ENCODE assay signal across 9 cellular contexts in genomic region chr4:1856071-1856919, GRCh38. TPM values are rescaled to one million over a fixed set of nuclear protein-coding genes. Genes with fewer than 3 reads are reported as not detected.
DNase-seq lines count a peak whose midpoint lies in the region; ATAC-seq, FAIRE-seq and TF ChIP-seq lines count a peak whose summit lies in the region.
"Had no signal": no experiment of that assay in that cellular context is flagged by ENCODE, and none has a peak within 500 bp of the region (broad histone marks: within the 10 kb centered on the region; RNA-seq: fewer than 3 reads in every experiment).

LETM1 (minus strand) TSS chr4:1856156; CDS start chr4:1855950, 206 bp downstream.

- peak within 1 kb of the TSS; percentile 76 for H3K27ac ChIP-seq in keratinocyte (ENCODE audit: control insufficient read depth, insufficient read depth, low read length)

- FAIRE-seq in keratinocyte (lab: Jason Lieb, UNC) = peak; percentile 66
- FAIRE-seq: endometrium had no signal

- peaks cover 9% of the 10 kb centered on the region for H3K9me1 ChIP-seq in keratinocyte (ENCODE audit: control insufficient read depth, extremely low read depth, insufficient read depth, low read length)

- peaks cover 32% of the 10 kb centered on the region for H3K4me1 Mint-ChIP-seq in central memory CD8-positive, alpha-beta T cell

- dilution Hi-C loops in keratinocyte (cut with MboI; ENCODE audit: extremely low pct_ligation_motif_present, low sequenced_read_pairs) = no loop called here

- peaks cover 62% of the 10 kb centered on the region for H3K79me2 ChIP-seq in keratinocyte (ENCODE audit: control insufficient read depth, insufficient read depth, low read length)

- no peaks in the 10 kb centered on the region for H3K27me3 Mint-ChIP-seq in central memory CD8-positive, alpha-beta T cell

- peak; percentile 91 for ATAC-seq in GM19023 (IDR thresholded peaks at IDR 0.05; ENCODE audit: unreplicated experiment)
- ATAC-seq in HG03280 (IDR thresholded peaks at IDR 0.05; ENCODE audit: unreplicated experiment) = peak; percentile 91
- ATAC-seq in central memory CD8-positive, alpha-beta T cell (replicated peaks; ENCODE audit: extremely low read depth, poor library complexity, severe bottlenecking) = peak; percentile 99

- H4K20me1 ChIP-seq in keratinocyte (ENCODE audit: control insufficient read depth, extremely low read depth, insufficient read depth, low read length) = peaks cover 6% of the 10 kb centered on the region

- no peak for TF ChIP-seq CTCF in AG09319 (IDR thresholded peaks at IDR 0.05; ENCODE audit: low read depth, low read length)
- TF ChIP-seq CTCF in keratinocyte (optimal IDR thresholded peaks at IDR 0.05 in 1 of 3, IDR thresholded peaks at IDR 0.05 in 1 of 3, conservative IDR thresholded peaks at IDR 0.05 in 1 of 3; ENCODE audit: extremely low read depth in 1 of 3, insufficient read depth in 2 of 3, low read length in 3 of 3) = no peak

- peak within 1 kb of the TSS; percentile 46 for H3K27ac Mint-ChIP-seq in central memory CD8-positive, alpha-beta T cell (ENCODE audit: low read depth)

- H3K4me1 ChIP-seq in keratinocyte (ENCODE audit: control insufficient read depth, extremely low read depth, insufficient read depth, low read length) = peaks cover 30% of the 10 kb centered on the region

- H3K9me3 ChIP-seq in keratinocyte (ENCODE audit: control insufficient read depth, low read depth, low read length) = no peaks in the 10 kb centered on the region

- peak within 1 kb of the TSS; percentile 96 for H3K4me2 ChIP-seq in keratinocyte (ENCODE audit: control insufficient read depth, extremely low read depth, insufficient read depth, low read depth, low read length)

- peak within 1 kb of the TSS; percentile 78 for H3K4me3 Mint-ChIP-seq in central memory CD8-positive, alpha-beta T cell

- no peaks in the 10 kb centered on the region for H3K27me3 ChIP-seq in keratinocyte (ENCODE audit: control insufficient read depth, extremely low read depth, insufficient read depth, low read length)

- peaks cover 0 to 4% of the 10 kb centered on the region in 2 experiments for H3K36me3 ChIP-seq in keratinocyte (ENCODE audit: control insufficient read depth in 2 of 2, extremely low read depth in 1 of 2, insufficient read depth in 2 of 2, low read length in 2 of 2)

- no peaks in the 10 kb centered on the region for H3K9me3 Mint-ChIP-seq in central memory CD8-positive, alpha-beta T cell

- H2AFZ ChIP-seq in keratinocyte (ENCODE audit: control insufficient read depth, low read length) = peak within 1 kb of the TSS; percentile 86

- peak within 1 kb of the TSS; percentile 94 for H3K9ac ChIP-seq in keratinocyte (ENCODE audit: control insufficient read depth, extremely low read depth, insufficient read depth, low read length)

- peaks cover 2% of the 10 kb centered on the region for H3K36me3 Mint-ChIP-seq in central memory CD8-positive, alpha-beta T cell (ENCODE audit: insufficient read depth)

- DNase-seq in AG09319 (ENCODE audit: extremely low read depth, low read depth) = peak; percentile 90
- peak; percentile 89 for DNase-seq in NCI-H345 (lab: John Stamatoyannopoulos, UW)
- DNase-seq in activated CD4-positive, CD25-positive, alpha-beta regulatory T cell treated with anti-CD3 and anti-CD28 coated beads, Interleukin-2, amount 50 U/mL, for 16 hours (ENCODE audit: low read depth, low spot score) = peak; percentile 85
- DNase-seq in central memory CD8-positive, alpha-beta T cell (ENCODE audit: low spot score in 2 of 2) = peak; percentile 79 to 81
- peak; percentile 70 for DNase-seq in keratinocyte (ENCODE audit: low read depth, low spot score)
- peak; percentile 87 to 89 for DNase-seq in stimulated activated CD4-positive, alpha-beta T cell treated with anti-CD3 and anti-CD28 coated beads, Interleukin-15, amount 100 ng/mL, for 1 hour (ENCODE audit: low read depth in 1 of 2, low spot score in 1 of 2)

- H3K4me3 ChIP-seq in keratinocyte (ENCODE audit: control insufficient read depth in 2 of 3, extremely low read depth in 1 of 3, insufficient read depth in 2 of 3, low read depth in 1 of 3, low read length in 3 of 3) = peak within 1 kb of the TSS; percentile 82 to 98 (median 91)

RNA-seq across cellular contexts. Expression of gene LETM1, which starts in this region (rescaled TPM):
- polyA plus RNA-seq in keratinocyte = 23.4 to 37.7 TPM (median 25.6 TPM) in 3 replicates
- polyA plus RNA-seq in keratinocyte (2011; ENCODE audit: low read depth) = 25.1 TPM
- polyA plus RNA-seq in keratinocyte (2011; cell fraction: cytosol; rRNA removed) = 17.1 and 24.3 TPM in 2 replicates
- polyA plus RNA-seq in keratinocyte (2011; cell fraction: nucleus; rRNA removed) = 88.6 TPM in 2 replicates
- 27.2 and 50.9 TPM in 2 replicates for polyA plus RNA-seq in keratinocyte (2012; ENCODE audit: low replicate concordance)
- polyA minus RNA-seq in keratinocyte = 50.8 to 82.7 TPM (median 68.3 TPM) in 3 replicates
- 134 TPM for polyA minus RNA-seq in keratinocyte (2011; cell fraction: cytosol; rRNA and poly(A)+ RNA removed)
- polyA minus RNA-seq in keratinocyte (2011; cell fraction: nucleus; rRNA and poly(A)+ RNA removed) = 103 and 113 TPM in 2 replicates

Comparison
In these comparisons a context has a peak if more than half of its experiments do, and no peak if none do; other contexts are left out.
1. Peak in every context shown above with its lines: DNase-seq, ATAC-seq, H3K4me3 ChIP-seq and H3K27ac ChIP-seq.